ENCODE assay signal across 8 cellular contexts in genomic region chr16:50155925-50156324, GRCh38. TPM values are rescaled to one million over a fixed set of nuclear protein-coding genes. Genes with fewer than 3 reads are reported as not detected.
DNase-seq lines count a peak whose midpoint lies in the region; ATAC-seq, FAIRE-seq and TF ChIP-seq lines count a peak whose summit lies in the region.

No MANE protein-coding gene starts in this region.

- no TSS peak for BruUV-seq in K562 (replicated peaks; lab: Mats Ljungman, UMichigan)

- H3K27me3 ChIP-seq in ACC112 (ENCODE audit: insufficient read depth, low read length), result no peaks in the 10 kb centered on the region
- H3K27me3 ChIP-seq in HAP-1 (ENCODE audit: low read depth), result no peaks in the 10 kb centered on the region
- H3K27me3 ChIP-seq in K562 (ENCODE audit: control insufficient read depth in 2 of 2, insufficient read depth in 2 of 2, low read length in 2 of 2), result no peaks in the 10 kb centered on the region

- CTCF ChIA-PET in K562 (lab: Yijun Ruan, JAX; ENCODE audit: low intra/inter-chr PET ratio), result no interaction called here

- peaks cover 0 to 25% (median 5%) of the 10 kb centered on the region in 3 donors for H3K36me3 Mint-ChIP-seq in naive thymus-derived CD8-positive, alpha-beta T cell

- no peaks in the 10 kb centered on the region for H3K9me3 ChIP-seq in HAP-1
- H3K9me3 ChIP-seq in K562 (replicated peaks; ENCODE audit: control insufficient read depth, insufficient read depth, low read depth, low read length), result no peaks in the 10 kb centered on the region

- peak overlapping the region; percentile 83; the same call in 1 of the 2 replicates for H3K4me2 ChIP-seq in K562 (ENCODE audit: insufficient read depth, low read length)

- H3K4me1 ChIP-seq in ACC112 (ENCODE audit: control insufficient read depth, insufficient read depth, low read length, unreplicated experiment), result peaks cover 19% of the 10 kb centered on the region
- peaks cover 15% of the 10 kb centered on the region for H3K4me1 ChIP-seq in HAP-1
- H3K4me1 ChIP-seq in K562 (replicated peaks in 1 of 2; ENCODE audit: control insufficient read depth in 2 of 2, insufficient read depth in 2 of 2, low read length in 2 of 2), result peaks cover 24 to 25% of the 10 kb centered on the region in 2 experiments; a peak in 4 of 5 replicates

- no peak for TF ChIP-seq POLR2A in K562 (conservative IDR thresholded peaks at IDR 0.05)

- H4K20me1 ChIP-seq in K562 (replicated peaks; ENCODE audit: control insufficient read depth, insufficient read depth, low read length), result peaks cover 18% of the 10 kb centered on the region

- H3K9ac ChIP-seq in K562 (ENCODE audit: insufficient read depth in 1 of 2, low read depth in 2 of 2, low read length in 2 of 2), result no peak overlapping the region

- DNase-seq in HAP-1 (ENCODE audit: low spot score in 2 of 2) (peak in 1 of 2 experiments; percentile 67), K562 (ENCODE audit: extremely low read depth in 1 of 4, low spot score in 3 of 4) (no peak), C1 segment of cervical spinal cord (lab: John Stamatoyannopoulos, UW) (no peak), NCI-H1930 (lab: John Stamatoyannopoulos, UW) (no peak), iPS-NIHi7 (ENCODE audit: extremely low spot score) (no peak)
- no peak for DNase-seq in naive thymus-derived CD8-positive, alpha-beta T cell
- DNase-seq in stimulated activated CD4-positive, alpha-beta T cell treated with anti-CD3 and anti-CD28 coated beads, Interleukin-2, amount 100 ng/mL, for 48 hours, result no peak

- no peak for TF ChIP-seq CTCF in K562 (IDR thresholded peaks at IDR 0.05 in 2 of 3, conservative IDR thresholded peaks at IDR 0.05 in 1 of 3; ENCODE audit: insufficient read depth in 2 of 3, low read depth in 1 of 3, low read length in 3 of 3)

- TF ChIP-seq RAD21 in K562 (CRISPR knock-in tag; conservative IDR thresholded peaks at IDR 0.05 in 1 of 2, IDR thresholded peaks at IDR 0.05 in 1 of 2), result no peak

- ATAC-seq in K562, result no peak
- no peak for ATAC-seq in naive thymus-derived CD8-positive, alpha-beta T cell

- H2AFZ ChIP-seq in ACC112 (ENCODE audit: low read length, unreplicated experiment), result no peak overlapping the region
- H2AFZ ChIP-seq in K562 (ENCODE audit: low read depth, low read length), result no peak overlapping the region

- no peaks in the 10 kb centered on the region for H3K9me3 Mint-ChIP-seq in naive thymus-derived CD8-positive, alpha-beta T cell

- intact Hi-C loops in K562 (cut with micrococcal nuclease), result no loop called here

- peaks cover 39 to 73% (median 67%) of the 10 kb centered on the region in 4 donors for H3K4me1 Mint-ChIP-seq in naive thymus-derived CD8-positive, alpha-beta T cell

- no peak for FAIRE-seq in K562 (lab: Jason Lieb, UNC)

- H3K36me3 ChIP-seq in ACC112 (ENCODE audit: insufficient read depth, low read length) (no peaks in the 10 kb centered on the region), HAP-1 (replicated peaks) (no peaks in the 10 kb centered on the region), K562 (ENCODE audit: control insufficient read depth, insufficient read depth, low read length) (peaks cover 3% of the 10 kb centered on the region; the same call in 2 of the 3 replicates)

- TF ChIP-seq EP300 in K562 (IDR thresholded peaks at IDR 0.05; ENCODE audit: low read length), result no peak

- H3K4me3 ChIP-seq in ACC112 (ENCODE audit: low read depth, low read length) (peak overlapping the region; percentile 95), HAP-1 (peak overlapping the region; percentile 71), K562 (0 out of 2 replicates have a peak overlapping the region, but pooled peaks have one; percentile 76)

- POLR2A ChIA-PET in K562 (lab: Yijun Ruan, JAX), result interaction anchor here (0.6 to 2.0 kb wide), 4 partner anchors 11 to 90 kb away, joined by 3 to 8 read pairs (median 3); partner anchors contain the start of gene HEATR3
- POLR2A ChIA-PET in naive thymus-derived CD8-positive, alpha-beta T cell (lab: Charles Lee), result interaction anchor here (0.8 to 1.5 kb wide), 4 partner anchors 11 to 586 kb away, joined by 3 to 4 read pairs (median 3); partner anchors contain the start of genes CNEP1R1 and CYLD

- in situ Hi-C loops in HAP-1 (cut with MboI; ENCODE audit: low sequenced_read_pairs), result no loop called here
- in situ Hi-C loops in K562 (cut with MboI), result no loop called here

- H3K9me1 ChIP-seq in K562 (ENCODE audit: control insufficient read depth, insufficient read depth, low read length), result no peaks in the 10 kb centered on the region

- 60% methylated on average over 1 of the region's 1 CpG for WGBS in K562 (ENCODE audit: insufficient coverage, low coverage, missing lambda C conversion rate)

- peaks cover 64% of the 10 kb centered on the region for H3K79me2 ChIP-seq in ACC112 (ENCODE audit: control insufficient read depth, insufficient read depth, low read length, unreplicated experiment)
- H3K79me2 ChIP-seq in K562 (ENCODE audit: control insufficient read depth, insufficient read depth, low read length), result peaks cover 57% of the 10 kb centered on the region

- H3K27ac ChIP-seq in ACC112 (ENCODE audit: low read depth, low read length) (no peak overlapping the region), K562 (ENCODE audit: extremely low read depth, low read depth, low read length) (no peak overlapping the region)

- peak overlapping the region; percentile 80 to 97 (median 94) for H3K4me3 Mint-ChIP-seq in naive thymus-derived CD8-positive, alpha-beta T cell

- H3K27me3 Mint-ChIP-seq in naive thymus-derived CD8-positive, alpha-beta T cell, result no peaks in the 10 kb centered on the region

- peak overlapping the region; percentile 61 to 95 (median 88) for H3K27ac Mint-ChIP-seq in naive thymus-derived CD8-positive, alpha-beta T cell

TF ChIP-seq in K562, 482 proteins besides CTCF, POLR2A, EP300 and RAD21 (continues in another document):
- TF ChIP-seq ETV5 (CRISPR knock-in tag; IDR thresholded peaks at IDR 0.05; ENCODE audit: low read depth) (no peak), ZNF277 (CRISPR knock-in tag; IDR thresholded peaks at IDR 0.05; ENCODE audit: borderline replicate concordance) (no peak), NR2C2 (CRISPR knock-in tag; IDR thresholded peaks at IDR 0.05) (no peak), NR2C2 (tag; IDR thresholded peaks at IDR 0.05) (no peak), RBM34 (IDR thresholded peaks at IDR 0.05; ENCODE audit: borderline replicate concordance, insufficient read depth, low read length) (no peak), KAT8 (IDR thresholded peaks at IDR 0.05; ENCODE audit: low read depth) (no peak), ZNF696 (CRISPR knock-in tag; conservative IDR thresholded peaks at IDR 0.05) (no peak), ZC3H8 (IDR thresholded peaks at IDR 0.05) (no peak), HNRNPH1 (optimal IDR thresholded peaks at IDR 0.05; ENCODE audit: low read depth, low read length) (no peak), EP400 (IDR thresholded peaks at IDR 0.05) (no peak), GABPB1 (CRISPR knock-in tag; IDR thresholded peaks at IDR 0.05) (no peak), PML (IDR thresholded peaks at IDR 0.05; ENCODE audit: low read length) (no peak)
- TF ChIP-seq, protein P1, sequence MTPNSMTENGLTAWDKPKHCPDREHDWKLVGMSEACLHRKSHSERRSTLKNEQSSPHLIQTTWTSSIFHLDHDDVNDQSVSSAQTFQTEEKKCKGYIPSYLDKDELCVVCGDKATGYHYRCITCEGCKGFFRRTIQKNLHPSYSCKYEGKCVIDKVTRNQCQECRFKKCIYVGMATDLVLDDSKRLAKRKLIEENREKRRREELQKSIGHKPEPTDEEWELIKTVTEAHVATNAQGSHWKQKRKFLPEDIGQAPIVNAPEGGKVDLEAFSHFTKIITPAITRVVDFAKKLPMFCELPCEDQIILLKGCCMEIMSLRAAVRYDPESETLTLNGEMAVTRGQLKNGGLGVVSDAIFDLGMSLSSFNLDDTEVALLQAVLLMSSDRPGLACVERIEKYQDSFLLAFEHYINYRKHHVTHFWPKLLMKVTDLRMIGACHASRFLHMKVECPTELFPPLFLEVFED (CRISPR knock-in tag; conservative IDR thresholded peaks at IDR 0.05), result no peak
- TF ChIP-seq, protein P2, sequence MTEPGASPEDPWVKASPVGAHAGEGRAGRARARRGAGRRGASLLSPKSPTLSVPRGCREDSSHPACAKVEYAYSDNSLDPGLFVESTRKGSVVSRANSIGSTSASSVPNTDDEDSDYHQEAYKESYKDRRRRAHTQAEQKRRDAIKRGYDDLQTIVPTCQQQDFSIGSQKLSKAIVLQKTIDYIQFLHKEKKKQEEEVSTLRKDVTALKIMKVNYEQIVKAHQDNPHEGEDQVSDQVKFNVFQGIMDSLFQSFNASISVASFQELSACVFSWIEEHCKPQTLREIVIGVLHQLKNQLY (CRISPR knock-in tag; conservative IDR thresholded peaks at IDR 0.05), result no peak

RNA-seq across cellular contexts. Expression of gene TENT4B, which starts 2.8 kb away (rescaled TPM):
- 5.1 and 12.6 TPM in 2 replicates for total RNA-seq in K562 (2011; cell fraction: chromatin; rRNA removed; ENCODE audit: low replicate concordance)
- total RNA-seq in K562 (2011; cell fraction: nucleolus; rRNA removed), result 4.1 and 4.5 TPM in 2 replicates
- total RNA-seq in K562 (2011; cell fraction: nucleoplasm; rRNA removed), result 5.6 and 7.9 TPM in 2 replicates
- total RNA-seq in K562 (2014; rRNA removed) (5.8 and 6.8 TPM in 2 replicates), K562 (2014; rRNA removed; fragmentation: Illumina TruSeq; extraction: Trizol) (7.0 and 7.5 TPM in 2 replicates), K562 (2015; rRNA removed; fragmentation: Illumina TruSeq; extraction: Trizol) (6.6 and 7.0 TPM in 2 replicates), K562 (2021) (7.8 and 8.4 TPM in 2 replicates)
- polyA plus RNA-seq in K562 (2011; rRNA removed) (5.9 and 6.9 TPM in 2 replicates), K562 (2014; fragmentation: Illumina TruSeq; extraction: Trizol) (6.9 and 8.3 TPM in 2 replicates), K562 (2014; fragmentation: Nextera tagmentation; extraction: Ambion mirVana) (1 to 10 TPM; 5.2 to 7.7 TPM), K562 (2014; rRNA removed) (4.1 and 5.8 TPM in 2 replicates)
- 2.0 and 2.7 TPM in 2 replicates for polyA plus RNA-seq in K562 (2011; cell fraction: cytosol; rRNA removed)
- polyA plus RNA-seq in K562 (2011; cell fraction: nucleus; rRNA removed), result 4.1 and 4.3 TPM in 2 replicates
- 2.9 and 4.9 TPM in 2 replicates for polyA plus RNA-seq in K562 (2012)
- 14.7 and 16.8 TPM in 2 replicates for polyA minus RNA-seq in K562 (2011; rRNA and poly(A)+ RNA removed)
- polyA minus RNA-seq in K562 (2011; cell fraction: cytosol; rRNA and poly(A)+ RNA removed), result 5.6 and 6.7 TPM in 2 replicates
- 3.0 and 5.0 TPM in 2 replicates for polyA minus RNA-seq in K562 (2011; cell fraction: nucleus; rRNA and poly(A)+ RNA removed)
- 10 to 100 TPM; 26.0 to 27.0 TPM for total RNA-seq in naive thymus-derived CD8-positive, alpha-beta T cell
- polyA plus RNA-seq in naive thymus-derived CD8-positive, alpha-beta T cell, result 1 to 10 TPM; 5.3 to 8.3 (median 6.6) TPM
